In genomic region chr11:123491241-123491640, GRCh38 we compare ENCODE assay signal across 30 cellular contexts.
"Had no signal": no experiment of that assay in that cellular context is flagged by ENCODE, and none has a peak within 500 bp of the region (broad histone marks: within the 10 kb centered on the region; RNA-seq: fewer than 3 reads in every experiment).

No MANE protein-coding gene starts in this region.

- H3K27me3 ChIP-seq: ascending aorta, breast epithelium, cardiac muscle cell, colonic mucosa, esophagus squamous epithelium, heart right ventricle had no signal

- H3K4me1 ChIP-seq: ascending aorta, breast epithelium, colonic mucosa, esophagus squamous epithelium, gastroesophageal sphincter had no signal

- FAIRE-seq: endometrium, endothelial cell of umbilical vein had no signal

- DNase-seq: activated CD4-positive, alpha-beta memory T cell treated with anti-CD3 and anti-CD28 coated beads, Interleukin-2, amount 10 ng/mL, durations not matched to agents 7 days and 5 days; activated CD4-positive, alpha-beta T cell treated with anti-CD3 and anti-CD28 coated beads for 1 hour; activated CD4-positive, alpha-beta T cell treated with anti-CD3 and anti-CD28 coated beads for 4 hours; activated CD4-positive, alpha-beta T cell treated with anti-CD3 and anti-CD28 coated beads, Interleukin-2, amount 10 ng/mL, durations not matched to agents 7 days and 5 days; activated CD4-positive, alpha-beta T cell treated with anti-CD3 and anti-CD28 coated beads, Interleukin-2, amount 50 U/mL, for 4 hours; activated CD8-positive, alpha-beta memory T cell treated with anti-CD3 and anti-CD28 coated beads, Interleukin-2, amount 50 U/mL, for 48 hours; activated gamma-delta T cell; activated naive CD4-positive, alpha-beta T cell; activated naive CD4-positive, alpha-beta T cell treated with anti-CD3 and anti-CD28 coated beads, Interleukin-2, amount 10 ng/mL, durations not matched to agents 7 days and 5 days; activated naive CD8-positive, alpha-beta T cell treated with anti-CD3 and anti-CD28 coated beads, Interleukin-2, amount 10 ng/mL, durations not matched to agents 7 days and 5 days; activated T-cell treated with anti-CD3 and anti-CD28 coated beads for 4 hours; activated T-cell treated with anti-CD3 and anti-CD28 coated beads, Interleukin-2, amount 50 U/mL, for 24 hours; activated T-cell treated with anti-CD3 and anti-CD28 coated beads, Interleukin-2, amount 50 U/mL, for 72 hours; central memory CD4-positive, alpha-beta T cell; cerebellar nuclear complex; colonic mucosa; effector CD8-positive, alpha-beta T cell; esophagus squamous epithelium; foreskin melanocyte; heart right ventricle; T-helper 17 cell had no signal

- H3K27me3 Mint-ChIP-seq: activated CD4-positive, alpha-beta memory T cell treated with anti-CD3 and anti-CD28 coated beads, Interleukin-2, amount 10 ng/mL, durations not matched to agents 7 days and 5 days; activated CD4-positive, alpha-beta T cell treated with anti-CD3 and anti-CD28 coated beads, Interleukin-2, amount 10 ng/mL, durations not matched to agents 7 days and 5 days; activated naive CD4-positive, alpha-beta T cell treated with anti-CD3 and anti-CD28 coated beads, Interleukin-2, amount 10 ng/mL, durations not matched to agents 7 days and 5 days; activated naive CD8-positive, alpha-beta T cell treated with anti-CD3 and anti-CD28 coated beads, Interleukin-2, amount 10 ng/mL, durations not matched to agents 7 days and 5 days; activated T-cell treated with anti-CD3 and anti-CD28 coated beads, Interleukin-2, amount 50 U/mL, for 24 hours; brain; T-helper 17 cell had no signal

- H3K9me3 Mint-ChIP-seq: activated CD4-positive, alpha-beta memory T cell treated with anti-CD3 and anti-CD28 coated beads, Interleukin-2, amount 10 ng/mL, durations not matched to agents 7 days and 5 days; activated CD4-positive, alpha-beta T cell treated with anti-CD3 and anti-CD28 coated beads, Interleukin-2, amount 10 ng/mL, durations not matched to agents 7 days and 5 days; activated naive CD4-positive, alpha-beta T cell treated with anti-CD3 and anti-CD28 coated beads, Interleukin-2, amount 10 ng/mL, durations not matched to agents 7 days and 5 days; activated naive CD4-positive, alpha-beta T cell treated with anti-CD3 and anti-CD28 coated beads, Interleukin-2, amount 50 U/mL, for 72 hours; activated naive CD8-positive, alpha-beta T cell treated with anti-CD3 and anti-CD28 coated beads, Interleukin-2, amount 10 ng/mL, durations not matched to agents 7 days and 5 days; activated T-cell treated with anti-CD3 and anti-CD28 coated beads, Interleukin-2, amount 50 U/mL, for 24 hours; activated T-cell treated with anti-CD3 and anti-CD28 coated beads, Interleukin-2, amount 50 U/mL, for 72 hours; brain had no signal

- H3K27ac Mint-ChIP-seq: activated CD4-positive, alpha-beta memory T cell treated with anti-CD3 and anti-CD28 coated beads, Interleukin-2, amount 10 ng/mL, durations not matched to agents 7 days and 5 days; activated CD4-positive, alpha-beta T cell treated with anti-CD3 and anti-CD28 coated beads, Interleukin-2, amount 10 ng/mL, durations not matched to agents 7 days and 5 days; activated naive CD4-positive, alpha-beta T cell treated with anti-CD3 and anti-CD28 coated beads, Interleukin-2, amount 10 ng/mL, durations not matched to agents 7 days and 5 days; activated naive CD4-positive, alpha-beta T cell treated with anti-CD3 and anti-CD28 coated beads, Interleukin-2, amount 50 U/mL, for 72 hours; activated naive CD8-positive, alpha-beta T cell treated with anti-CD3 and anti-CD28 coated beads, Interleukin-2, amount 10 ng/mL, durations not matched to agents 7 days and 5 days; activated T-cell treated with anti-CD3 and anti-CD28 coated beads, Interleukin-2, amount 50 U/mL, for 24 hours; activated T-cell treated with anti-CD3 and anti-CD28 coated beads, Interleukin-2, amount 50 U/mL, for 72 hours had no signal

- H3K36me3 Mint-ChIP-seq: activated naive CD4-positive, alpha-beta T cell treated with anti-CD3 and anti-CD28 coated beads, Interleukin-2, amount 10 ng/mL, durations not matched to agents 7 days and 5 days; activated naive CD4-positive, alpha-beta T cell treated with anti-CD3 and anti-CD28 coated beads, Interleukin-2, amount 50 U/mL, for 72 hours; brain had no signal

- H3K36me3 ChIP-seq: ascending aorta, breast epithelium, cardiac muscle cell, colonic mucosa, esophagus squamous epithelium, gastroesophageal sphincter, heart right ventricle had no signal

- H3K4me3 ChIP-seq: ascending aorta, breast epithelium, cardiac muscle cell, colonic mucosa, esophagus squamous epithelium, gastroesophageal sphincter, heart right ventricle had no signal

- H3K4me3 Mint-ChIP-seq: activated CD4-positive, alpha-beta memory T cell treated with anti-CD3 and anti-CD28 coated beads, Interleukin-2, amount 10 ng/mL, durations not matched to agents 7 days and 5 days; activated CD4-positive, alpha-beta T cell treated with anti-CD3 and anti-CD28 coated beads, Interleukin-2, amount 10 ng/mL, durations not matched to agents 7 days and 5 days; activated naive CD4-positive, alpha-beta T cell treated with anti-CD3 and anti-CD28 coated beads, Interleukin-2, amount 10 ng/mL, durations not matched to agents 7 days and 5 days; activated naive CD8-positive, alpha-beta T cell treated with anti-CD3 and anti-CD28 coated beads, Interleukin-2, amount 10 ng/mL, durations not matched to agents 7 days and 5 days; activated T-cell treated with anti-CD3 and anti-CD28 coated beads, Interleukin-2, amount 50 U/mL, for 24 hours; activated T-cell treated with anti-CD3 and anti-CD28 coated beads, Interleukin-2, amount 50 U/mL, for 72 hours; brain; T-helper 17 cell had no signal

- H3K27ac ChIP-seq: ascending aorta, breast epithelium, cardiac muscle cell, colonic mucosa, epithelial cell of prostate, esophagus squamous epithelium, gastroesophageal sphincter, heart right ventricle had no signal

- H3K9me3 ChIP-seq: ascending aorta, breast epithelium, colonic mucosa, esophagus squamous epithelium, gastroesophageal sphincter, heart right ventricle had no signal
